10 cellular contexts compared by ENCODE assay signal in the genomic region with DNA sequence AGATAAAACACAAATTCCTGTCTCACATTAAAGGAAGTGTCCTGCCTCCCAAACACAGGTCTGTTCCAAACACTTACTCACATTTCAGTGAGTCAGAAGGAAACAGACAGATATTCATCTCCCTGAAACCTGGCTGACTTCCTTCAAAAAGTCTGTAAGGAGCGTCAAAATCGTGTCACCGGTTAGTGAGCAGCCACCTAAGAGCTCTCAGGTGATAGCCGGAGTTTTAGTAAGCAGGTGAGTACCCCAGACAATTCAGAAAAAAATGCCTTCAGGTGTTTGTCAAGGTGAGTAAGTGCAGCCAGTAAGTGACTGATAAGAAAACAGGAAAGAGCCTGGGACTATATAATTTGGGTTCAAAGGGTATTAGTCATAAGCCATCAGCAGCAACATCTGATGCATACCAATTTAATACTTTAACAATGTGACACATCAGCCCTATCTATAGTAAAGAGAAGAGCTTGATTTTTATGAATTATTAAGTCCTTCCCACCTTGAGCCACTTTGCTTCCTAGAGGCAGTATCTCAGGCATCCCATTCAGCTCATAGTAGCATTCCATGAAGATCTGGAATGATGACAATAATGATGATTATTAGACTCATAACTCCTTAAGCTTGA. TPM values are rescaled to one million over a fixed set of nuclear protein-coding genes. Genes with fewer than 3 reads are reported as not detected.
DNase-seq lines count a peak whose midpoint lies in the region; ATAC-seq and TF ChIP-seq lines count a peak whose summit lies in the region.
"Had no signal": no experiment of that assay in that cellular context is flagged by ENCODE, and none has a peak within 500 bp of the region (broad histone marks: within the 10 kb centered on the region; RNA-seq: fewer than 3 reads in every experiment).

No MANE protein-coding gene starts in this region.

- no peak for TF ChIP-seq POLR2A in sigmoid colon (IDR thresholded peaks at IDR 0.05)

- H3K9me3 Mint-ChIP-seq in activated CD8-positive, alpha-beta T cell treated with anti-CD3 and anti-CD28 coated beads for 36 hours, result no peaks in the 10 kb centered on the region
- no peaks in the 10 kb centered on the region for H3K9me3 Mint-ChIP-seq in activated CD8-positive, alpha-beta T cell treated with anti-CD3 and anti-CD28 coated beads, Interleukin-2, amount 10 ng/mL, durations not matched to agents 7 days and 5 days (ENCODE audit: insufficient read depth)
- H3K9me3 Mint-ChIP-seq in T-helper 1 cell treated with Interleukin-12 subunit alpha and Interleukin-12 subunit beta and Interleukin-4 antibody, amounts not matched to agents 30 μg/mL and 1 μg/mL, for 36 hours, result no peaks in the 10 kb centered on the region

- no peak for DNase-seq in activated CD8-positive, alpha-beta T cell treated with anti-CD3 and anti-CD28 coated beads for 36 hours
- no peak for DNase-seq in activated CD8-positive, alpha-beta T cell treated with anti-CD3 and anti-CD28 coated beads, Interleukin-2, amount 10 ng/mL, durations not matched to agents 7 days and 5 days
- DNase-seq in fibroblast of mammary gland (ENCODE audit: low read depth) (peak; percentile 64), H7 (no peak), sigmoid colon (no peak), Kasumi-1 (lab: John Stamatoyannopoulos, UW) (no peak)
- DNase-seq in stimulated activated naive CD8-positive, alpha-beta T cell treated with anti-CD3 and anti-CD28 coated beads, Interleukin-15, Interleukin-2, amounts not matched to agents 100 U/mL and 50 U/mL, for 24 hours, result no peak
- DNase-seq: NCI-H69, ovary had no signal

- no peak overlapping the region for H3K27ac Mint-ChIP-seq in activated CD8-positive, alpha-beta T cell treated with anti-CD3 and anti-CD28 coated beads for 36 hours
- no peak overlapping the region for H3K27ac Mint-ChIP-seq in activated CD8-positive, alpha-beta T cell treated with anti-CD3 and anti-CD28 coated beads, Interleukin-2, amount 10 ng/mL, durations not matched to agents 7 days and 5 days
- H3K27ac Mint-ChIP-seq in T-helper 1 cell treated with Interleukin-12 subunit alpha and Interleukin-12 subunit beta and Interleukin-4 antibody, amounts not matched to agents 30 μg/mL and 1 μg/mL, for 36 hours, result peak overlapping the region; percentile 5

- CTCF ChIA-PET in activated CD8-positive, alpha-beta T cell treated with anti-CD3 and anti-CD28 coated beads for 36 hours (lab: Charles Lee), result interaction anchor here (1.0 to 5.2 kb wide), 6 partner anchors 9 to 107 kb away, joined by 3 to 33 read pairs (median 3); no protein-coding TSS in a partner anchor
- CTCF ChIA-PET in activated CD8-positive, alpha-beta T cell treated with anti-CD3 and anti-CD28 coated beads, Interleukin-2, amount 10 ng/mL, durations not matched to agents 7 days and 5 days (lab: Charles Lee), result interaction anchor here (0.6 to 8.5 kb wide), 6 partner anchors 11 to 108 kb away, joined by 3 to 81 read pairs (median 4); no protein-coding TSS in a partner anchor

- WGBS in sigmoid colon, 2 donors, result 17 to 53% methylated on average over 4 of the region's 4 CpGs

- no peaks in the 10 kb centered on the region for H3K36me3 ChIP-seq in H7 (replicated peaks; ENCODE audit: control insufficient read depth, insufficient read depth, low read length)
- H3K36me3 ChIP-seq in sigmoid colon, result no peaks in the 10 kb centered on the region
- H3K36me3 ChIP-seq: ovary had no signal

- no peak overlapping the region for H3K4me3 Mint-ChIP-seq in activated CD8-positive, alpha-beta T cell treated with anti-CD3 and anti-CD28 coated beads for 36 hours
- H3K4me3 Mint-ChIP-seq in activated CD8-positive, alpha-beta T cell treated with anti-CD3 and anti-CD28 coated beads, Interleukin-2, amount 10 ng/mL, durations not matched to agents 7 days and 5 days, result no peak overlapping the region
- H3K4me3 Mint-ChIP-seq in T-helper 1 cell treated with Interleukin-12 subunit alpha and Interleukin-12 subunit beta and Interleukin-4 antibody, amounts not matched to agents 30 μg/mL and 1 μg/mL, for 36 hours, result peak overlapping the region; percentile 15

- no peaks in the 10 kb centered on the region for H3K36me3 Mint-ChIP-seq in activated CD8-positive, alpha-beta T cell treated with anti-CD3 and anti-CD28 coated beads for 36 hours (ENCODE audit: low read depth)
- H3K36me3 Mint-ChIP-seq in activated CD8-positive, alpha-beta T cell treated with anti-CD3 and anti-CD28 coated beads, Interleukin-2, amount 10 ng/mL, durations not matched to agents 7 days and 5 days (ENCODE audit: low read depth), result peaks cover 10% of the 10 kb centered on the region
- H3K36me3 Mint-ChIP-seq in T-helper 1 cell treated with Interleukin-12 subunit alpha and Interleukin-12 subunit beta and Interleukin-4 antibody, amounts not matched to agents 30 μg/mL and 1 μg/mL, for 36 hours (ENCODE audit: low read depth), result peaks cover 10% of the 10 kb centered on the region

- peaks cover 0 to 21% (median 13%) of the 10 kb centered on the region in 4 donors for H3K4me1 ChIP-seq in sigmoid colon

- ATAC-seq in activated CD8-positive, alpha-beta T cell treated with anti-CD3 and anti-CD28 coated beads for 36 hours, result peak; percentile 46
- no peak for ATAC-seq in activated CD8-positive, alpha-beta T cell treated with anti-CD3 and anti-CD28 coated beads, Interleukin-2, amount 10 ng/mL, durations not matched to agents 7 days and 5 days
- ATAC-seq in stimulated activated naive CD8-positive, alpha-beta T cell treated with anti-CD3 and anti-CD28 coated beads, Interleukin-15, Interleukin-2, amounts not matched to agents 100 U/mL and 50 U/mL, for 24 hours, result peak; percentile 48

- H3K27me3 Mint-ChIP-seq in activated CD8-positive, alpha-beta T cell treated with anti-CD3 and anti-CD28 coated beads for 36 hours, result peaks cover 50% of the 10 kb centered on the region
- peaks cover 40% of the 10 kb centered on the region for H3K27me3 Mint-ChIP-seq in activated CD8-positive, alpha-beta T cell treated with anti-CD3 and anti-CD28 coated beads, Interleukin-2, amount 10 ng/mL, durations not matched to agents 7 days and 5 days (ENCODE audit: low read depth)
- H3K27me3 Mint-ChIP-seq in T-helper 1 cell treated with Interleukin-12 subunit alpha and Interleukin-12 subunit beta and Interleukin-4 antibody, amounts not matched to agents 30 μg/mL and 1 μg/mL, for 36 hours (ENCODE audit: low read depth), result peaks cover 37% of the 10 kb centered on the region

- H3K4me1 Mint-ChIP-seq in activated CD8-positive, alpha-beta T cell treated with anti-CD3 and anti-CD28 coated beads for 36 hours (ENCODE audit: low read depth), result peaks cover 25% of the 10 kb centered on the region
- H3K4me1 Mint-ChIP-seq in activated CD8-positive, alpha-beta T cell treated with anti-CD3 and anti-CD28 coated beads, Interleukin-2, amount 10 ng/mL, durations not matched to agents 7 days and 5 days (ENCODE audit: low read depth), result peaks cover 32% of the 10 kb centered on the region
- H3K4me1 Mint-ChIP-seq in T-helper 1 cell treated with Interleukin-12 subunit alpha and Interleukin-12 subunit beta and Interleukin-4 antibody, amounts not matched to agents 30 μg/mL and 1 μg/mL, for 36 hours (ENCODE audit: low read depth), result peaks cover 30% of the 10 kb centered on the region

- peak overlapping the region in 1 of 4 donors; percentile 76 for H3K27ac ChIP-seq in sigmoid colon
- H3K27ac ChIP-seq: ovary had no signal

- no peaks in the 10 kb centered on the region for H3K9me3 ChIP-seq in sigmoid colon
- H3K9me3 ChIP-seq: ovary had no signal

- POLR2A ChIA-PET in activated CD8-positive, alpha-beta T cell treated with anti-CD3 and anti-CD28 coated beads for 36 hours (lab: Charles Lee), result interaction anchor here (0.7 to 1.1 kb wide), 2 partner anchors 10 to 87 kb away, joined by 3 to 4 read pairs; no protein-coding TSS in a partner anchor
- POLR2A ChIA-PET in activated CD8-positive, alpha-beta T cell treated with anti-CD3 and anti-CD28 coated beads, Interleukin-2, amount 10 ng/mL, durations not matched to agents 7 days and 5 days (lab: Charles Lee), result interaction anchor here (0.7 to 1.9 kb wide), 2 partner anchors 44 to 1322 kb away, joined by 3 to 6 read pairs; partner anchors contain the start of gene ARL15

- no peak overlapping the region for H3K4me3 ChIP-seq in fibroblast of mammary gland (ENCODE audit: control insufficient read depth, low read depth, low read length)
- no peak overlapping the region for H3K4me3 ChIP-seq in H7 (ENCODE audit: insufficient read depth, low read depth, low read length)
- no peak overlapping the region for H3K4me3 ChIP-seq in sigmoid colon

- intact Hi-C loops in activated CD8-positive, alpha-beta T cell treated with anti-CD3 and anti-CD28 coated beads for 36 hours (cut with micrococcal nuclease), result loop anchor here (5.0 kb wide), 2 partner anchors 41 to 44 kb away; no protein-coding TSS in a partner anchor
- intact Hi-C loops in sigmoid colon (cut with DNase I), result loop anchor here (5.0 kb wide), 1 partner anchor 41 kb away; no protein-coding TSS in a partner anchor

- no peak for TF ChIP-seq CTCF in activated CD8-positive, alpha-beta T cell treated with anti-CD3 and anti-CD28 coated beads for 36 hours (IDR thresholded peaks at IDR 0.05)
- TF ChIP-seq CTCF in fibroblast of mammary gland (conservative IDR thresholded peaks at IDR 0.05; ENCODE audit: control insufficient read depth, insufficient read depth, low read depth, low read length) (no peak), sigmoid colon (IDR thresholded peaks at IDR 0.05) (no peak)

- TF ChIP-seq EP300 in sigmoid colon (IDR thresholded peaks at IDR 0.05), result no peak

- H3K27me3 ChIP-seq in H7 (ENCODE audit: control insufficient read depth, insufficient read depth, low read length), result peaks cover 22% of the 10 kb centered on the region
- H3K27me3 ChIP-seq in sigmoid colon, result peaks cover 0 to under 1% (median 0%) of the 10 kb centered on the region in 3 donors
- H3K27me3 ChIP-seq: ovary had no signal

RNA-seq across cellular contexts. Expression of gene ITGA2, which starts 1.3 kb away (rescaled TPM):
- under 1 TPM; 0.74 to 0.86 TPM for total RNA-seq in activated CD8-positive, alpha-beta T cell treated with anti-CD3 and anti-CD28 coated beads for 36 hours
- total RNA-seq in activated CD8-positive, alpha-beta T cell treated with anti-CD3 and anti-CD28 coated beads, Interleukin-2, amount 10 ng/mL, durations not matched to agents 7 days and 5 days, result 1 to 10 TPM; 4.3 to 4.8 TPM
- total RNA-seq in H7 (2014; rRNA removed; shearing (Covaris generic)), result 1.2 and 2.8 TPM in 2 replicates
- total RNA-seq in sigmoid colon, result 1 to 10 TPM in 3 of 4 donors, under 1 TPM in 1; 0.99 to 1.9 (median 1.5) TPM
- 1 to 10 TPM in 1 of 3 donors, under 1 TPM in 2; 0.60 to 4.9 (median 0.69) TPM for polyA plus RNA-seq in sigmoid colon
